In genomic region chr11:33941637-33942160, GRCh38 we compare ENCODE assay signal across 1 cellular context.
TF ChIP-seq lines count a peak whose summit lies in the region.

No MANE protein-coding gene starts in this region.

TF ChIP-seq in K562, 482 proteins besides CTCF, POLR2A, EP300 and RAD21 (continued from another document and continues in another):
- TF ChIP-seq, protein P1, sequence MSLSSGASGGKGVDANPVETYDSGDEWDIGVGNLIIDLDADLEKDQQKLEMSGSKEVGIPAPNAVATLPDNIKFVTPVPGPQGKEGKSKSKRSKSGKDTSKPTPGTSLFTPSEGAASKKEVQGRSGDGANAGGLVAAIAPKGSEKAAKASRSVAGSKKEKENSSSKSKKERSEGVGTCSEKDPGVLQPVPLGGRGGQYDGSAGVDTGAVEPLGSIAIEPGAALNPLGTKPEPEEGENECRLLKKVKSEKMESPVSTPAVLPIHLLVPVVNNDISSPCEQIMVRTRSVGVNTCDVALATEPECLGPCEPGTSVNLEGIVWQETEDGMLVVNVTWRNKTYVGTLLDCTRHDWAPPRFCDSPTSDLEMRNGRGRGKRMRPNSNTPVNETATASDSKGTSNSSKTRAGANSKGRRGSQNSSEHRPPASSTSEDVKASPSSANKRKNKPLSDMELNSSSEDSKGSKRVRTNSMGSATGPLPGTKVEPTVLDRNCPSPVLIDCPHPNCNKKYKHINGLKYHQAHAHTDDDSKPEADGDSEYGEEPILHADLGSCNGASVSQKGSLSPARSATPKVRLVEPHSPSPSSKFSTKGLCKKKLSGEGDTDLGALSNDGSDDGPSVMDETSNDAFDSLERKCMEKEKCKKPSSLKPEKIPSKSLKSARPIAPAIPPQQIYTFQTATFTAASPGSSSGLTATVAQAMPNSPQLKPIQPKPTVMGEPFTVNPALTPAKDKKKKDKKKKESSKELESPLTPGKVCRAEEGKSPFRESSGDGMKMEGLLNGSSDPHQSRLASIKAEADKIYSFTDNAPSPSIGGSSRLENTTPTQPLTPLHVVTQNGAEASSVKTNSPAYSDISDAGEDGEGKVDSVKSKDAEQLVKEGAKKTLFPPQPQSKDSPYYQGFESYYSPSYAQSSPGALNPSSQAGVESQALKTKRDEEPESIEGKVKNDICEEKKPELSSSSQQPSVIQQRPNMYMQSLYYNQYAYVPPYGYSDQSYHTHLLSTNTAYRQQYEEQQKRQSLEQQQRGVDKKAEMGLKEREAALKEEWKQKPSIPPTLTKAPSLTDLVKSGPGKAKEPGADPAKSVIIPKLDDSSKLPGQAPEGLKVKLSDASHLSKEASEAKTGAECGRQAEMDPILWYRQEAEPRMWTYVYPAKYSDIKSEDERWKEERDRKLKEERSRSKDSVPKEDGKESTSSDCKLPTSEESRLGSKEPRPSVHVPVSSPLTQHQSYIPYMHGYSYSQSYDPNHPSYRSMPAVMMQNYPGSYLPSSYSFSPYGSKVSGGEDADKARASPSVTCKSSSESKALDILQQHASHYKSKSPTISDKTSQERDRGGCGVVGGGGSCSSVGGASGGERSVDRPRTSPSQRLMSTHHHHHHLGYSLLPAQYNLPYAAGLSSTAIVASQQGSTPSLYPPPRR (CRISPR knock-in tag; IDR thresholded peaks at IDR 0.05; ENCODE audit: borderline replicate concordance) = no peak
- no peak for TF ChIP-seq MLLT1 (IDR thresholded peaks at IDR 0.05)
- TF ChIP-seq ADNP (tag; IDR thresholded peaks at IDR 0.05) = no peak
- TF ChIP-seq ZNF830 (CRISPR knock-in tag; IDR thresholded peaks at IDR 0.05) = no peak
- no peak for TF ChIP-seq ZNF224 (CRISPR knock-in tag; IDR thresholded peaks at IDR 0.05)
- no peak for TF ChIP-seq KHSRP (IDR thresholded peaks at IDR 0.05)
- TF ChIP-seq ATF6 (CRISPR knock-in tag; IDR thresholded peaks at IDR 0.05) = peak; percentile 65; the same call in 1 of the 2 replicates
- peak; percentile 85; the same call in 1 of the 2 replicates for TF ChIP-seq ZNF644 (tag; IDR thresholded peaks at IDR 0.05; ENCODE audit: low read depth)
- 0 out of 4 replicates have a peak, but pooled peaks of 1 of the 2 experiments have one; percentile 40 for TF ChIP-seq ETV6 (IDR thresholded peaks at IDR 0.05; ENCODE audit: borderline replicate concordance in 1 of 2, low read depth in 2 of 2, low read length in 1 of 2)
- no peak for TF ChIP-seq ETV6 (CRISPR knock-in tag; IDR thresholded peaks at IDR 0.05; ENCODE audit: borderline replicate concordance)
- no peak for TF ChIP-seq ZNF133 (CRISPR knock-in tag; IDR thresholded peaks at IDR 0.05)
- TF ChIP-seq, protein P2, sequence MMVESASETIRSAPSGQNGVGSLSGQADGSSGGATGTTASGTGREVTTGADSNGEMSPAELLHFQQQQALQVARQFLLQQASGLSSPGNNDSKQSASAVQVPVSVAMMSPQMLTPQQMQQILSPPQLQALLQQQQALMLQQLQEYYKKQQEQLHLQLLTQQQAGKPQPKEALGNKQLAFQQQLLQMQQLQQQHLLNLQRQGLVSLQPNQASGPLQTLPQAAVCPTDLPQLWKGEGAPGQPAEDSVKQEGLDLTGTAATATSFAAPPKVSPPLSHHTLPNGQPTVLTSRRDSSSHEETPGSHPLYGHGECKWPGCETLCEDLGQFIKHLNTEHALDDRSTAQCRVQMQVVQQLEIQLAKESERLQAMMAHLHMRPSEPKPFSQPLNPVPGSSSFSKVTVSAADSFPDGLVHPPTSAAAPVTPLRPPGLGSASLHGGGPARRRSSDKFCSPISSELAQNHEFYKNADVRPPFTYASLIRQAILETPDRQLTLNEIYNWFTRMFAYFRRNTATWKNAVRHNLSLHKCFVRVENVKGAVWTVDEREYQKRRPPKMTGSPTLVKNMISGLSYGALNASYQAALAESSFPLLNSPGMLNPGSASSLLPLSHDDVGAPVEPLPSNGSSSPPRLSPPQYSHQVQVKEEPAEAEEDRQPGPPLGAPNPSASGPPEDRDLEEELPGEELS (CRISPR knock-in tag; IDR thresholded peaks at IDR 0.05; ENCODE audit: borderline replicate concordance) = no peak
- TF ChIP-seq EZH2 (IDR thresholded peaks at IDR 0.05; ENCODE audit: borderline replicate concordance, low read depth, low read length) = no peak
- no peak for TF ChIP-seq ZC3H8 (IDR thresholded peaks at IDR 0.05)
- TF ChIP-seq SMC3 (conservative IDR thresholded peaks at IDR 0.05; ENCODE audit: insufficient read depth, low read depth, low read length) = no peak
- TF ChIP-seq CREB5 (CRISPR knock-in tag; IDR thresholded peaks at IDR 0.05) = no peak
- TF ChIP-seq ZNF668 (CRISPR knock-in tag; IDR thresholded peaks at IDR 0.05) = no peak; the same call in 1 of the 2 replicates
- TF ChIP-seq FOSL1 (tag; conservative IDR thresholded peaks at IDR 0.05) = peak; percentile 89
- no peak for TF ChIP-seq BRD4 (IDR thresholded peaks at IDR 0.05)
- TF ChIP-seq HDAC3 (IDR thresholded peaks at IDR 0.05; ENCODE audit: borderline replicate concordance, partially characterized antibody) = peak; percentile 51
- no peak for TF ChIP-seq ILF3 (IDR thresholded peaks at IDR 0.05; ENCODE audit: borderline replicate concordance)
- TF ChIP-seq MAZ (CRISPR knock-in tag; conservative IDR thresholded peaks at IDR 0.05 in 1 of 2, IDR thresholded peaks at IDR 0.05 in 1 of 2) = 0 out of 4 replicates have a peak, but pooled peaks of 1 of the 2 experiments have one; percentile 55
- no peak for TF ChIP-seq ZNF24 (IDR thresholded peaks at IDR 0.05)
- TF ChIP-seq SIX5 (IDR thresholded peaks at IDR 0.05; ENCODE audit: borderline replicate concordance in 1 of 2, insufficient read depth in 1 of 2, low read depth in 1 of 2, low read length in 2 of 2) = no peak
- no peak for TF ChIP-seq ZNF347 (CRISPR knock-in tag; IDR thresholded peaks at IDR 0.05; ENCODE audit: low read depth)
- no peak for TF ChIP-seq LARP7 (IDR thresholded peaks at IDR 0.05)
- no peak for TF ChIP-seq USF2 (CRISPR knock-in tag; IDR thresholded peaks at IDR 0.05)
- TF ChIP-seq, protein P3, sequence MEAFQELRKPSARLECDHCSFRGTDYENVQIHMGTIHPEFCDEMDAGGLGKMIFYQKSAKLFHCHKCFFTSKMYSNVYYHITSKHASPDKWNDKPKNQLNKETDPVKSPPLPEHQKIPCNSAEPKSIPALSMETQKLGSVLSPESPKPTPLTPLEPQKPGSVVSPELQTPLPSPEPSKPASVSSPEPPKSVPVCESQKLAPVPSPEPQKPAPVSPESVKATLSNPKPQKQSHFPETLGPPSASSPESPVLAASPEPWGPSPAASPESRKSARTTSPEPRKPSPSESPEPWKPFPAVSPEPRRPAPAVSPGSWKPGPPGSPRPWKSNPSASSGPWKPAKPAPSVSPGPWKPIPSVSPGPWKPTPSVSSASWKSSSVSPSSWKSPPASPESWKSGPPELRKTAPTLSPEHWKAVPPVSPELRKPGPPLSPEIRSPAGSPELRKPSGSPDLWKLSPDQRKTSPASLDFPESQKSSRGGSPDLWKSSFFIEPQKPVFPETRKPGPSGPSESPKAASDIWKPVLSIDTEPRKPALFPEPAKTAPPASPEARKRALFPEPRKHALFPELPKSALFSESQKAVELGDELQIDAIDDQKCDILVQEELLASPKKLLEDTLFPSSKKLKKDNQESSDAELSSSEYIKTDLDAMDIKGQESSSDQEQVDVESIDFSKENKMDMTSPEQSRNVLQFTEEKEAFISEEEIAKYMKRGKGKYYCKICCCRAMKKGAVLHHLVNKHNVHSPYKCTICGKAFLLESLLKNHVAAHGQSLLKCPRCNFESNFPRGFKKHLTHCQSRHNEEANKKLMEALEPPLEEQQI (IDR thresholded peaks at IDR 0.05) = no peak
- peak; percentile 68 for TF ChIP-seq ZBTB17 (CRISPR knock-in tag; IDR thresholded peaks at IDR 0.05)
- no peak for TF ChIP-seq TGIF2 (CRISPR knock-in tag; IDR thresholded peaks at IDR 0.05)
- TF ChIP-seq ZNF76 (CRISPR knock-in tag; IDR thresholded peaks at IDR 0.05; ENCODE audit: borderline replicate concordance) = no peak
- peak; percentile 54; the same call in 1 of the 2 replicates for TF ChIP-seq HDAC2 (IDR thresholded peaks at IDR 0.05)
- TF ChIP-seq ZKSCAN8 (CRISPR knock-in tag; IDR thresholded peaks at IDR 0.05) = no peak
- TF ChIP-seq ZNF146 (CRISPR knock-in tag; IDR thresholded peaks at IDR 0.05; ENCODE audit: unreplicated experiment) = no peak
- TF ChIP-seq SFPQ (IDR thresholded peaks at IDR 0.05; ENCODE audit: low read depth, low read length) = no peak
- TF ChIP-seq NEUROD1 (IDR thresholded peaks at IDR 0.05; ENCODE audit: borderline replicate concordance, low read depth, low read length, partially characterized antibody) = peak; percentile 73
- no peak for TF ChIP-seq BRF1 (IDR thresholded peaks at IDR 0.05; ENCODE audit: borderline replicate concordance, extremely low read depth, insufficient read length)
- TF ChIP-seq, protein P4, sequence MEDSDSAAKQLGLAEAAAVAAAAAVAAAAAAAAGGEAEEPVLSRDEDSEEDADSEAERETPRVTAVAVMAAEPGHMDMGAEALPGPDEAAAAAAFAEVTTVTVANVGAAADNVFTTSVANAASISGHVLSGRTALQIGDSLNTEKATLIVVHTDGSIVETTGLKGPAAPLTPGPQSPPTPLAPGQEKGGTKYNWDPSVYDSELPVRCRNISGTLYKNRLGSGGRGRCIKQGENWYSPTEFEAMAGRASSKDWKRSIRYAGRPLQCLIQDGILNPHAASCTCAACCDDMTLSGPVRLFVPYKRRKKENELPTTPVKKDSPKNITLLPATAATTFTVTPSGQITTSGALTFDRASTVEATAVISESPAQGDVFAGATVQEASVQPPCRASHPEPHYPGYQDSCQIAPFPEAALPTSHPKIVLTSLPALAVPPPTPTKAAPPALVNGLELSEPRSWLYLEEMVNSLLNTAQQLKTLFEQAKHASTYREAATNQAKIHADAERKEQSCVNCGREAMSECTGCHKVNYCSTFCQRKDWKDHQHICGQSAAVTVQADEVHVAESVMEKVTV (CRISPR knock-in tag; IDR thresholded peaks at IDR 0.05) = no peak
- TF ChIP-seq ZNF140 (CRISPR knock-in tag; IDR thresholded peaks at IDR 0.05) = no peak
- no peak for TF ChIP-seq NR3C1 (CRISPR knock-in tag; IDR thresholded peaks at IDR 0.05)
- no peak for TF ChIP-seq NR2C1 (IDR thresholded peaks at IDR 0.05)
- TF ChIP-seq NR2C1 (tag; IDR thresholded peaks at IDR 0.05) = peak; percentile 85
- TF ChIP-seq EWSR1 (IDR thresholded peaks at IDR 0.05; ENCODE audit: borderline replicate concordance, low read depth, partially characterized antibody) = no peak
- no peak for TF ChIP-seq NBN (IDR thresholded peaks at IDR 0.05; ENCODE audit: low read depth)
- peak; percentile 87 for TF ChIP-seq LEF1 (IDR thresholded peaks at IDR 0.05)
